Comparison of ENCODE assay signal across 24 cellular contexts in genomic region chr3:22748453-22748852, GRCh38.
DNase-seq lines count a peak whose midpoint lies in the region; ATAC-seq and TF ChIP-seq lines count a peak whose summit lies in the region.
"Had no signal": no experiment of that assay in that cellular context is flagged by ENCODE, and none has a peak within 500 bp of the region (broad histone marks: within the 10 kb centered on the region; RNA-seq: fewer than 3 reads in every experiment).

No MANE protein-coding gene starts in this region.

- no peak overlapping the region for H3K9ac ChIP-seq in neural progenitor cell
- H3K9ac ChIP-seq: BLaER1 had no signal

- H3K9me3 Mint-ChIP-seq in neural progenitor cell = peaks cover 22% of the 10 kb centered on the region
- H3K9me3 Mint-ChIP-seq in effector memory CD8-positive, alpha-beta T cell = peaks cover 7 to 18% of the 10 kb centered on the region in 2 donors

- no peak overlapping the region for H3K4me3 ChIP-seq in neural progenitor cell
- H3K4me3 ChIP-seq in effector memory CD4-positive, alpha-beta T cell (ENCODE audit: insufficient read depth, low read depth, low read length, poor library complexity, severe bottlenecking) = no peak overlapping the region
- H3K4me3 ChIP-seq: BLaER1, GM12878 had no signal

- peaks cover 31% of the 10 kb centered on the region for H3K4me1 Mint-ChIP-seq in neural progenitor cell
- no peaks in the 10 kb centered on the region for H3K4me1 Mint-ChIP-seq in effector memory CD8-positive, alpha-beta T cell (ENCODE audit: low read depth in 2 of 2)
- H3K4me1 Mint-ChIP-seq: CD14-positive monocyte; CD4-positive, alpha-beta memory T cell; CD4-positive, CD25-positive, alpha-beta regulatory T cell; CD8-positive, alpha-beta memory T cell had no signal

- no peak overlapping the region for H3K4me2 ChIP-seq in neural progenitor cell
- H3K4me2 ChIP-seq: BLaER1 had no signal

- no peaks in the 10 kb centered on the region for H3K36me3 Mint-ChIP-seq in neural progenitor cell
- H3K36me3 Mint-ChIP-seq in effector memory CD8-positive, alpha-beta T cell (ENCODE audit: insufficient read depth) = no peaks in the 10 kb centered on the region
- H3K36me3 Mint-ChIP-seq: CD14-positive monocyte; CD4-positive, alpha-beta memory T cell; CD4-positive, CD25-positive, alpha-beta regulatory T cell; CD8-positive, alpha-beta memory T cell had no signal

- no peaks in the 10 kb centered on the region for H3K27me3 ChIP-seq in neural progenitor cell
- no peaks in the 10 kb centered on the region for H3K27me3 ChIP-seq in effector memory CD4-positive, alpha-beta T cell (replicated peaks; ENCODE audit: control insufficient read depth, insufficient read depth, low read length, poor library complexity, severe bottlenecking)
- H3K27me3 ChIP-seq: BE2C, BLaER1 had no signal

- H3K9me3 ChIP-seq in neural progenitor cell (ENCODE audit: low read depth) = no peaks in the 10 kb centered on the region
- no peaks in the 10 kb centered on the region for H3K9me3 ChIP-seq in effector memory CD4-positive, alpha-beta T cell (ENCODE audit: control insufficient read depth, low read length)
- H3K9me3 ChIP-seq: BE2C, BLaER1 had no signal

- no peak for ATAC-seq in SK-N-SH treated with all-trans-retinoic acid at 6 μM for 48 hours
- no peak for ATAC-seq in GM18502 (IDR thresholded peaks at IDR 0.05; ENCODE audit: poor library complexity, unreplicated experiment)
- no peak for ATAC-seq in effector memory CD8-positive, alpha-beta T cell (replicated peaks)
- ATAC-seq: GM12878 had no signal

- H3K27ac Mint-ChIP-seq in neural progenitor cell = peak overlapping the region; percentile 30
- H3K27ac Mint-ChIP-seq in effector memory CD8-positive, alpha-beta T cell = no peak overlapping the region
- H3K27ac Mint-ChIP-seq: CD14-positive monocyte; CD4-positive, alpha-beta memory T cell; CD4-positive, CD25-positive, alpha-beta regulatory T cell; CD8-positive, alpha-beta memory T cell had no signal

- H3F3A ChIP-seq in neural progenitor cell (ENCODE audit: low read depth) = no peaks in the 10 kb centered on the region

- no peaks in the 10 kb centered on the region for H3K79me2 ChIP-seq in neural progenitor cell (ENCODE audit: low read depth)

- DNase-seq in OCI-M1 (lab: John Stamatoyannopoulos, UW) (peak; percentile 6), neural progenitor cell (ENCODE audit: low spot score) (no peak)
- no peak for DNase-seq in effector memory CD8-positive, alpha-beta T cell
- no peak for DNase-seq in effector memory CD4-positive, alpha-beta T cell
- DNase-seq: 8988T; ACHN; BE2C; C1 segment of cervical spinal cord; CD4-positive, alpha-beta memory T cell; CD4-positive, CD25-positive, alpha-beta regulatory T cell; CD8-positive, alpha-beta memory T cell; COR-L47; DMS 273 treated with DMSO at 0.1 percent for 48 hours; DMS153; DMS53; DMS79; DND-41; EL; GDM1 had no signal

- TF ChIP-seq CTCF in neural progenitor cell (IDR thresholded peaks at IDR 0.05) = no peak

- H4K20me1 ChIP-seq in neural progenitor cell (ENCODE audit: low read depth) = no peaks in the 10 kb centered on the region
- H4K20me1 ChIP-seq: BLaER1 had no signal

- peaks cover 12% of the 10 kb centered on the region for H3K4me1 ChIP-seq in neural progenitor cell
- H3K4me1 ChIP-seq in effector memory CD4-positive, alpha-beta T cell (ENCODE audit: control insufficient read depth, insufficient read depth, low read length, poor library complexity, severe bottlenecking) = no peaks in the 10 kb centered on the region
- H3K4me1 ChIP-seq: BE2C, BLaER1 had no signal

- H3K27ac ChIP-seq in neural progenitor cell = no peak overlapping the region
- H3K27ac ChIP-seq in effector memory CD4-positive, alpha-beta T cell (ENCODE audit: insufficient read depth, low read length, poor library complexity, severe bottlenecking) = no peak overlapping the region
- H3K27ac ChIP-seq: BLaER1 had no signal

- H3K36me3 ChIP-seq in neural progenitor cell = no peaks in the 10 kb centered on the region
- no peaks in the 10 kb centered on the region for H3K36me3 ChIP-seq in effector memory CD4-positive, alpha-beta T cell (ENCODE audit: control insufficient read depth, insufficient read depth, low read length)
- H3K36me3 ChIP-seq: BE2C, BLaER1 had no signal

- H3K4me3 Mint-ChIP-seq in neural progenitor cell = peak overlapping the region; percentile 4
- no peak overlapping the region for H3K4me3 Mint-ChIP-seq in effector memory CD8-positive, alpha-beta T cell
- H3K4me3 Mint-ChIP-seq: CD14-positive monocyte; CD4-positive, alpha-beta memory T cell; CD4-positive, CD25-positive, alpha-beta regulatory T cell; CD8-positive, alpha-beta memory T cell had no signal

- peaks cover 10% of the 10 kb centered on the region for H3K27me3 Mint-ChIP-seq in neural progenitor cell (ENCODE audit: insufficient read depth, low read depth)
- no peaks in the 10 kb centered on the region for H3K27me3 Mint-ChIP-seq in effector memory CD8-positive, alpha-beta T cell
- H3K27me3 Mint-ChIP-seq: CD4-positive, alpha-beta memory T cell; CD4-positive, CD25-positive, alpha-beta regulatory T cell; CD8-positive, alpha-beta memory T cell had no signal

- no peak overlapping the region for H2AFZ ChIP-seq in neural progenitor cell (replicated peaks)

TF ChIP-seq in SK-N-SH treated with all-trans-retinoic acid at 6 μM for 48 hours, 23 proteins besides CTCF, POLR2A, EP300 and RAD21:
- TF ChIP-seq TCF4 (CRISPR knock-in tag; IDR thresholded peaks at IDR 0.05; ENCODE audit: borderline replicate concordance) = peak; percentile 12; the same call in 1 of the 2 replicates
- TF ChIP-seq SNAI2 (CRISPR knock-in tag; IDR thresholded peaks at IDR 0.05) = no peak
- no peak for TF ChIP-seq GLIS3 (CRISPR knock-in tag; IDR thresholded peaks at IDR 0.05)
- TF ChIP-seq ZNF565 (CRISPR knock-in tag; conservative IDR thresholded peaks at IDR 0.05; ENCODE audit: low read depth) = no peak
